In the genomic region with DNA sequence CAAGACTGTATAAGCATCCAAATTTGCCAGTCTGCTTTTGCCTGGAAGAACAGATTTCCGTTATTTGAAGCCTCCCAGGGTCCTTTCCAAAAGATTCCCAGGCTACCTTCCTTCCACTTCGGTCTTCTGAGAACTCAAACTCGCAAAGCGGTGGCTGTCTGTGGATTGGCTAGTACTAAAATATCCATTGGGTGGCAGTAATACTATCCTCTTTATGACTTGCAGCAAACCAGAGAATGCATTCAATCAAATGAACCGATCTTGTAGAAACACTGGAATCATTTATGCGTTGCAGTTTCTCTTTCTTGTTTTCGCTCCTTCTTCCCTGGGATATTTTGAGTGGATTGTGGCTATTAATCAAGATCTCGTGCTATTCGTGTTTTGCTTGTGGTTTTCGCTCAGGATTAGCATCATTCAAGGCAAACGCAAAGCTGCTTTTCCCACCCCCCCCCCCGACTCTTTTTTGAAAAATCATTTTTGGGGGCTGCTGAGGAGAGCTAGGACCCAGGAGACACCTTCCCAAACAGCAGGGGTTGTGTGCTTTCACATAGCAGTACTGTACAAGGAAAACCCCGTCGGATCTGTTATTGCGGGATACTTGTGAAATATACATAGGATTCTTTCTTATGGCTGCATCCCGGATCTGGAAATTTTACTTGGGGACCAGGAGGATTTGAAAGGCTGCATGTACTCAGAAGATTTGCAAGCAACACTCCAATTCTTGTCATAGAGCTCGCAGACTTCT, we compare ENCODE assay signal across 1 cellular context.
TF ChIP-seq lines count a peak whose summit lies in the region.

A gene (plus strand): TSS at position 556 of the 745 bp plus-strand sequence.

TF ChIP-seq in HepG2, 621 proteins besides CTCF, POLR2A, EP300 and RAD21 (continued from another document):
- TF ChIP-seq, protein P1, sequence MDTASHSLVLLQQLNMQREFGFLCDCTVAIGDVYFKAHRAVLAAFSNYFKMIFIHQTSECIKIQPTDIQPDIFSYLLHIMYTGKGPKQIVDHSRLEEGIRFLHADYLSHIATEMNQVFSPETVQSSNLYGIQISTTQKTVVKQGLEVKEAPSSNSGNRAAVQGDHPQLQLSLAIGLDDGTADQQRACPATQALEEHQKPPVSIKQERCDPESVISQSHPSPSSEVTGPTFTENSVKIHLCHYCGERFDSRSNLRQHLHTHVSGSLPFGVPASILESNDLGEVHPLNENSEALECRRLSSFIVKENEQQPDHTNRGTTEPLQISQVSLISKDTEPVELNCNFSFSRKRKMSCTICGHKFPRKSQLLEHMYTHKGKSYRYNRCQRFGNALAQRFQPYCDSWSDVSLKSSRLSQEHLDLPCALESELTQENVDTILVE (CRISPR knock-in tag; IDR thresholded peaks at IDR 0.05) = no peak
- TF ChIP-seq EED (CRISPR knock-in tag; IDR thresholded peaks at IDR 0.05) (no peak), BHLHE40 (IDR thresholded peaks at IDR 0.05; ENCODE audit: low read length) (no peak), NFE2L1 (CRISPR knock-in tag; IDR thresholded peaks at IDR 0.05; ENCODE audit: borderline replicate concordance) (no peak), NCOA5 (CRISPR knock-in tag; IDR thresholded peaks at IDR 0.05) (no peak), MAFF (IDR thresholded peaks at IDR 0.05; ENCODE audit: low read depth, low read length) (no peak), ISX (CRISPR knock-in tag; conservative IDR thresholded peaks at IDR 0.05) (no peak), ZNF552 (CRISPR knock-in tag; IDR thresholded peaks at IDR 0.05; ENCODE audit: borderline replicate concordance) (no peak), ZNF768 (CRISPR knock-in tag; IDR thresholded peaks at IDR 0.05) (no peak), CENPT (CRISPR knock-in tag; IDR thresholded peaks at IDR 0.05; ENCODE audit: low read depth) (no peak)
- TF ChIP-seq, protein P2, sequence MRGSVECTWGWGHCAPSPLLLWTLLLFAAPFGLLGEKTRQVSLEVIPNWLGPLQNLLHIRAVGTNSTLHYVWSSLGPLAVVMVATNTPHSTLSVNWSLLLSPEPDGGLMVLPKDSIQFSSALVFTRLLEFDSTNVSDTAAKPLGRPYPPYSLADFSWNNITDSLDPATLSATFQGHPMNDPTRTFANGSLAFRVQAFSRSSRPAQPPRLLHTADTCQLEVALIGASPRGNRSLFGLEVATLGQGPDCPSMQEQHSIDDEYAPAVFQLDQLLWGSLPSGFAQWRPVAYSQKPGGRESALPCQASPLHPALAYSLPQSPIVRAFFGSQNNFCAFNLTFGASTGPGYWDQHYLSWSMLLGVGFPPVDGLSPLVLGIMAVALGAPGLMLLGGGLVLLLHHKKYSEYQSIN (CRISPR knock-in tag; IDR thresholded peaks at IDR 0.05; ENCODE audit: borderline replicate concordance) = no peak
- TF ChIP-seq, protein P3, sequence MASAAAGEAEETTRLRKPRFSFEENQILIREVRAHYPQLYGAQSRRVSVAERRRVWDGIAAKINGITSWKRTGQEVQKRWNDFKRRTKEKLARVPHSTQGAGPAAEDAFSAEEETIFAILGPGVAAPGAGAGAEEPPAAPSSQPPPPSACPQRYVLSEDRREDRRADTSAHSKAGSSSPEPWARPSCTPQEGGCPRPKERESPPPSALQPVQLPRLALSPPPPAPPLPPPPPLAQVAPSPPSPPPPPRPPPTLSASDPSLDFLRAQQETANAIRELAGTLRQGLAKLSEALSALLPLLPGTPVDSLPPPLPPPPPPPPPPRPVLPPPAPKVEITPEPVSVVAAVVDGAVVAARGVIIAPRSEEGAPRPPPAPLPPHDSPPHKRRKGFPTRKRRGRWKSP (CRISPR knock-in tag; IDR thresholded peaks at IDR 0.05) = no peak
TF ChIP-seq in HepG2: peak in this region for 0.
